11 cellular contexts compared by ENCODE assay signal in the genomic region with DNA sequence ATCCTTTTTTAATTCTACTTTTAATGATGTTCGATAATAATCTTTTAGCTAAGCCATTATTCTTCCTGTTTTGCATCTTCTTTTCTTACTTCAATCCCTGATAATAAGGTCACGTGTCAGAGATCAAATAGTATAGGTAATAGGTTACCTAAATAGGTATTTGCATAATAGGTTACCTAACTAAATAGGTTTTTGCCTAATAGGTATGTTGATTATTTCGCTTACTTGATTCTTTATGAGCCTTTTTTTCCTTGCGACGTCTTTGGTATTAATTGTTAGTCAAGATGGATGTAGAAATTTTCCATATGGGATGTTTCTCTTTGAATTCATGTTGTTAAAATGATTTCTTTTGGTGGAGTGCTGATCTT. TPM values are rescaled to one million over a fixed set of nuclear protein-coding genes. Genes with fewer than 3 reads are reported as not detected.
A peak's percentile ranks its signal among the peaks of the same experiment; 100 is the strongest.
DNase-seq lines count a peak whose midpoint lies in the region; ATAC-seq and TF ChIP-seq lines count a peak whose summit lies in the region.
"Had no signal": no experiment of that assay in that cellular context is flagged by ENCODE, and none has a peak within 500 bp of the region (broad histone marks: within the 10 kb centered on the region; RNA-seq: fewer than 3 reads in every experiment).

No MANE protein-coding gene starts in this region.

- peak overlapping the region in 1 of 2 donors; percentile 70 for H3K27ac Mint-ChIP-seq in activated naive CD4-positive, alpha-beta T cell treated with anti-CD3 and anti-CD28 coated beads, Interleukin-2, amount 50 U/mL, for 72 hours

- ATAC-seq in psoas muscle: no peak
- no peak for ATAC-seq in activated naive CD4-positive, alpha-beta T cell treated with anti-CD3 and anti-CD28 coated beads, Interleukin-2, amount 50 U/mL, for 72 hours
- ATAC-seq: effector memory CD8-positive, alpha-beta T cell had no signal

- peaks cover 0 to 9% of the 10 kb centered on the region in 2 donors for H3K36me3 ChIP-seq in psoas muscle (ENCODE audit: insufficient read depth in 1 of 2, low read depth in 1 of 2)

- WGBS in psoas muscle, 3 donors: 90 to 93% (median 91%) methylated on average over 5 of the region's 5 CpGs

- peaks cover 12 to 15% of the 10 kb centered on the region in 2 donors for H3K36me3 Mint-ChIP-seq in activated naive CD4-positive, alpha-beta T cell treated with anti-CD3 and anti-CD28 coated beads, Interleukin-2, amount 50 U/mL, for 72 hours

- DNase-seq in NCI-H526 (lab: John Stamatoyannopoulos, UW): peak; percentile 1 to 4
- DNase-seq in epithelial cell of prostate (ENCODE audit: low read depth, low spot score): no peak
- no peak for DNase-seq in psoas muscle
- DNase-seq in NCI-H1694 (lab: John Stamatoyannopoulos, UW): no peak
- no peak for DNase-seq in activated naive CD4-positive, alpha-beta T cell treated with anti-CD3 and anti-CD28 coated beads, Interleukin-2, amount 50 U/mL, for 72 hours (ENCODE audit: low spot score in 2 of 2)
- DNase-seq in ureter (ENCODE audit: low spot score): no peak
- no peak for DNase-seq in foreskin fibroblast
- DNase-seq: amygdala; effector memory CD8-positive, alpha-beta T cell; NCI-H510A treated with DMSO at 0.1 percent for 48 hours had no signal

- H3K27ac ChIP-seq in epithelial cell of prostate (peak overlapping the region; percentile 91), psoas muscle (no peak overlapping the region)

- TF ChIP-seq CTCF in psoas muscle (IDR thresholded peaks at IDR 0.05): no peak
- no peak for TF ChIP-seq CTCF in foreskin fibroblast (IDR thresholded peaks at IDR 0.05; ENCODE audit: low read depth, low read length)

- peaks cover 38% of the 10 kb centered on the region for H3K4me1 ChIP-seq in psoas muscle

- no peaks in the 10 kb centered on the region for H3K9me3 ChIP-seq in psoas muscle

- H3K4me3 ChIP-seq in GM08714 (ENCODE audit: low read length): peak overlapping the region; percentile 95; the same call in 1 of the 2 replicates
- peak overlapping the region; percentile 19 for H3K4me3 ChIP-seq in psoas muscle
- H3K4me3 ChIP-seq in foreskin fibroblast (ENCODE audit: low read depth in 1 of 2, low read length in 2 of 2): peak overlapping the region in 1 of 2 donors; percentile 74

- no peaks in the 10 kb centered on the region for H3K27me3 ChIP-seq in psoas muscle (ENCODE audit: insufficient read depth in 3 of 3, low read length in 2 of 3)

- intact Hi-C loops in psoas muscle (cut with DNase I): loop anchor here in 1 of 2 donors (5.0 kb wide), 1 partner anchor 36 kb away; a partner anchor contains a TSS

- H3K9me3 Mint-ChIP-seq in activated naive CD4-positive, alpha-beta T cell treated with anti-CD3 and anti-CD28 coated beads, Interleukin-2, amount 50 U/mL, for 72 hours: no peaks in the 10 kb centered on the region
- H3K9me3 Mint-ChIP-seq: effector memory CD8-positive, alpha-beta T cell had no signal

RNA-seq across cellular contexts. Expression of a gene that starts 2.5 kb away (rescaled TPM):
- 10 to 100 TPM; 21.1 to 39.5 (median 28.9) TPM for total RNA-seq in psoas muscle
- 10 to 100 TPM; 17.9 to 49.5 (median 34.0) TPM for polyA plus RNA-seq in psoas muscle
- 10 to 100 TPM; 33.6 to 36.1 TPM for total RNA-seq in activated naive CD4-positive, alpha-beta T cell treated with anti-CD3 and anti-CD28 coated beads, Interleukin-2, amount 50 U/mL, for 72 hours
- 40.7 TPM for total RNA-seq in ureter

RNA-seq across cellular contexts. Expression of a gene that starts 2.9 kb away (rescaled TPM):
- 10 to 100 TPM; 12.8 to 16.0 (median 14.6) TPM for total RNA-seq in psoas muscle
- polyA plus RNA-seq in psoas muscle: 10 to 100 TPM in 1 of 3 donors, 1 to 10 TPM in 2; 2.9 to 13.7 (median 8.8) TPM
- total RNA-seq in activated naive CD4-positive, alpha-beta T cell treated with anti-CD3 and anti-CD28 coated beads, Interleukin-2, amount 50 U/mL, for 72 hours: 10 to 100 TPM; 58.4 to 65.7 TPM
- 52.9 TPM for total RNA-seq in ureter

RNA-seq across cellular contexts. Expression of a gene that starts 36.3 kb away (rescaled TPM):
- 10 to 100 TPM; 20.6 to 26.8 (median 24.1) TPM for total RNA-seq in psoas muscle
- 10 to 100 TPM; 32.7 to 41.5 (median 34.8) TPM for polyA plus RNA-seq in psoas muscle
- 10 to 100 TPM; 26.9 to 28.8 TPM for total RNA-seq in activated naive CD4-positive, alpha-beta T cell treated with anti-CD3 and anti-CD28 coated beads, Interleukin-2, amount 50 U/mL, for 72 hours
- 30.7 TPM for total RNA-seq in ureter

Comparison
In these comparisons a context has a peak if more than half of its experiments do, and no peak if none do; other contexts are left out.
1. DNase-seq: peak in NCI-H526 (2 of 2); none in epithelial cell of prostate (single experiment), psoas muscle (0 of 2), NCI-H1694 (single experiment), activated naive CD4-positive, alpha-beta T cell treated with anti-CD3 and anti-CD28 coated beads, Interleukin-2, amount 50 U/mL, for 72 hours (0 of 2), ureter (single experiment) and foreskin fibroblast (0 of 2).